8 cellular contexts compared by ENCODE assay signal in genomic region chr15:90174140-90174891, GRCh38. TPM values are rescaled to one million over a fixed set of nuclear protein-coding genes. Genes with fewer than 3 reads are reported as not detected.
DNase-seq lines count a peak whose midpoint lies in the region; ATAC-seq and TF ChIP-seq lines count a peak whose summit lies in the region.

No MANE protein-coding gene starts in this region.

- H3K4me3 ChIP-seq in cardiac fibroblast (replicated peaks in 1 of 2; ENCODE audit: low read depth in 2 of 2, low read length in 2 of 2) (no peak overlapping the region), skeletal muscle satellite cell (ENCODE audit: low read length) (no peak overlapping the region)

- no peaks in the 10 kb centered on the region for H3K9me3 Mint-ChIP-seq in type B pancreatic cell

- TF ChIP-seq CTCF in cardiac fibroblast (IDR thresholded peaks at IDR 0.05; ENCODE audit: low read depth, low read length): no peak
- TF ChIP-seq CTCF in type B pancreatic cell (conservative IDR thresholded peaks at IDR 0.05): no peak

- H3K9me3 ChIP-seq in skeletal muscle satellite cell (replicated peaks; ENCODE audit: low read length): no peaks in the 10 kb centered on the region

- H3K4me2 ChIP-seq in skeletal muscle satellite cell (ENCODE audit: low read length): peak overlapping the region; percentile 60

- H3K27ac Mint-ChIP-seq in type B pancreatic cell: no peak overlapping the region

- no peaks in the 10 kb centered on the region for H3K36me3 ChIP-seq in skeletal muscle satellite cell (ENCODE audit: insufficient read depth, low read length)

- H3K36me3 Mint-ChIP-seq in type B pancreatic cell: no peaks in the 10 kb centered on the region

- H3K27ac ChIP-seq in layer of hippocampus (ENCODE audit: low read depth, low read length): peak overlapping the region; percentile 84

- no peak overlapping the region for H3K9ac ChIP-seq in skeletal muscle satellite cell (ENCODE audit: low read depth, low read length)

- no peak overlapping the region for H3K4me3 Mint-ChIP-seq in type B pancreatic cell

- no peaks in the 10 kb centered on the region for H3K4me1 Mint-ChIP-seq in type B pancreatic cell (ENCODE audit: unreplicated experiment)

- no peaks in the 10 kb centered on the region for H3K27me3 ChIP-seq in layer of hippocampus (ENCODE audit: control insufficient read depth, insufficient read depth, low read length)
- peaks cover 8% of the 10 kb centered on the region for H3K27me3 ChIP-seq in skeletal muscle satellite cell (ENCODE audit: control insufficient read depth, insufficient read depth, low read length)

- DNase-seq in NCI-H1092 treated with DMSO at 0.1 percent for 48 hours (lab: John Stamatoyannopoulos, UW): peak; percentile 75
- DNase-seq in cardiac fibroblast (ENCODE audit: low read depth in 2 of 2): peak; percentile 31 to 86
- no peak for DNase-seq in NCI-H774 (lab: John Stamatoyannopoulos, UW)
- no peak for DNase-seq in type B pancreatic cell (ENCODE audit: extremely low spot score, unreplicated experiment)

- no peaks in the 10 kb centered on the region for H3K27me3 Mint-ChIP-seq in type B pancreatic cell

- ATAC-seq in HG02623 (IDR thresholded peaks at IDR 0.05; ENCODE audit: unreplicated experiment): no peak
- no peak for ATAC-seq in GM19023 (IDR thresholded peaks at IDR 0.05; ENCODE audit: unreplicated experiment)

- H3K4me1 ChIP-seq in skeletal muscle satellite cell (ENCODE audit: control insufficient read depth, insufficient read depth, low read length): peaks cover 14% of the 10 kb centered on the region

RNA-seq across cellular contexts. Expression of gene SEMA4B, which starts 26.8 kb away (rescaled TPM):
- total RNA-seq in skeletal muscle satellite cell (2012; rRNA removed): 10.9 and 15.2 TPM in 2 replicates
- total RNA-seq in type B pancreatic cell (ENCODE audit: low replicate concordance): 28.0 and 28.9 TPM in 2 replicates

RNA-seq across cellular contexts. Expression of gene CIB1, which starts 59.4 kb away (rescaled TPM):
- 22.8 and 39.1 TPM in 2 replicates for total RNA-seq in skeletal muscle satellite cell (2012; rRNA removed)
- total RNA-seq in type B pancreatic cell (ENCODE audit: low replicate concordance): 31.6 and 36.8 TPM in 2 replicates

RNA-seq across cellular contexts. Expression of gene GDPGP1, which starts 59.7 kb away (rescaled TPM):
- total RNA-seq in skeletal muscle satellite cell (2012; rRNA removed): 4.1 and 4.4 TPM in 2 replicates
- total RNA-seq in type B pancreatic cell (ENCODE audit: low replicate concordance): 6.1 and 9.6 TPM in 2 replicates

Comparison
In these comparisons a context has a peak if more than half of its experiments do, and no peak if none do; other contexts are left out.
1. DNase-seq: peak in NCI-H1092 treated with DMSO at 0.1 percent for 48 hours (single experiment) and cardiac fibroblast (2 of 2); none in NCI-H774 (single experiment) and type B pancreatic cell (single experiment).